In the genomic region with DNA sequence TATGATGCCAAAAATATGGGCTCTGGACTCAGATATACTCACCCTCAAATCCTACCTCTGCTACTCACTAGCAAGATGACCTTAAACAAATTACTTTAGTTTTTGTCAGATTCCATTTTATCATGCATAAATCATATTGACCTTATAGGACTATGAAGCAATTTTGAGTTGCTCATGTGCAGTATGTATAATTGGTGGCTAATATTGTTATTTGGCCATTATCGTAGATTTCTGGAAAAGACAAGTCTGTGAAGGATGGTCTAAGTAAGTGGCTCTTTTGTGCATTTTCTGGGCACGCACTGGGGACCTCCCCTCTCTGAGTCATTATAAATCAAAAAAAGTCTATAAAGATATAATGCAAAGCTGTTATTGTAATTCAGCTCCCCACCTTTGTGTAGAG, we compare ENCODE assay signal across 23 cellular contexts.
"Had no signal": no experiment of that assay in that cellular context is flagged by ENCODE, and none has a peak within 500 bp of the region (broad histone marks: within the 10 kb centered on the region; RNA-seq: fewer than 3 reads in every experiment).

No MANE protein-coding gene starts in this region.

- H3K36me3 ChIP-seq: colonic mucosa, esophagus muscularis mucosa, esophagus squamous epithelium, gastrocnemius medialis, gastroesophageal sphincter, heart left ventricle, heart right ventricle had no signal

- DNase-seq: colonic mucosa; cortex of kidney; dermis blood vessel endothelial cell; dorsolateral prefrontal cortex; effector CD4-positive, alpha-beta T cell; effector CD8-positive, alpha-beta T cell; effector memory CD8-positive, alpha-beta T cell; endodermal cell; erythroblast; esophagus squamous epithelium; foreskin fibroblast; foreskin keratinocyte; foreskin melanocyte; gastrocnemius medialis; glutamatergic neuron; head of caudate nucleus; heart left ventricle; heart right ventricle had no signal

- H3K27me3 ChIP-seq: colonic mucosa, dorsolateral prefrontal cortex, esophagus muscularis mucosa, esophagus squamous epithelium, foreskin keratinocyte, gastrocnemius medialis, gastroesophageal sphincter, heart left ventricle, heart right ventricle had no signal

- H3K4me3 ChIP-seq: colonic mucosa, coronary artery, dorsolateral prefrontal cortex, esophagus muscularis mucosa, esophagus squamous epithelium, gastrocnemius medialis, gastroesophageal sphincter, heart left ventricle, heart right ventricle had no signal

- H3K4me1 ChIP-seq: colonic mucosa, esophagus squamous epithelium, foreskin keratinocyte, gastrocnemius medialis, heart left ventricle, heart right ventricle had no signal

- H3K27ac ChIP-seq: colonic mucosa, coronary artery, dorsolateral prefrontal cortex, epithelial cell of prostate, esophagus muscularis mucosa, esophagus squamous epithelium, foreskin keratinocyte, gastrocnemius medialis, gastroesophageal sphincter, heart left ventricle, heart right ventricle had no signal

- ATAC-seq: effector memory CD8-positive, alpha-beta T cell; esophagus mucosa; foreskin keratinocyte; gastrocnemius medialis; gastroesophageal sphincter; heart left ventricle; heart right ventricle had no signal

- H3K9me3 ChIP-seq: colonic mucosa, esophagus muscularis mucosa, esophagus squamous epithelium, gastrocnemius medialis, gastroesophageal sphincter, heart left ventricle, heart right ventricle had no signal
